Comparison of ENCODE assay signal across 6 cellular contexts in genomic region chr5:65525726-65526125, GRCh38.
"Had no signal": no experiment of that assay in that cellular context is flagged by ENCODE, and none has a peak within 500 bp of the region (broad histone marks: within the 10 kb centered on the region; RNA-seq: fewer than 3 reads in every experiment).

No MANE protein-coding gene starts in this region.

- H3K27ac Mint-ChIP-seq: HFFc6 had no signal

- ATAC-seq: HCT116 had no signal

- H3K4me3 Mint-ChIP-seq: HFFc6 had no signal

- H3K9me3 Mint-ChIP-seq: HFFc6 had no signal

- DNase-seq: GM23248, GOT3, H7, HFFc6, IMR-90 had no signal
